1 cellular context compared by ENCODE assay signal in genomic region chr1:39183503-39184353, GRCh38.
A peak's percentile ranks its signal among the peaks of the same experiment; 100 is the strongest.
TF ChIP-seq lines count a peak whose summit lies in the region.

No MANE protein-coding gene starts in this region.

TF ChIP-seq in HepG2, 621 proteins besides CTCF, POLR2A, EP300 and RAD21 (continued from another document):
- no peak for TF ChIP-seq ZBTB40 (IDR thresholded peaks at IDR 0.05)
- TF ChIP-seq ZBTB40 (CRISPR knock-in tag; IDR thresholded peaks at IDR 0.05), result no peak
- TF ChIP-seq ZNF646 (CRISPR knock-in tag; IDR thresholded peaks at IDR 0.05), result no peak
- no peak for TF ChIP-seq HNRNPK (IDR thresholded peaks at IDR 0.05; ENCODE audit: low read depth, low read length, poor library complexity, severe bottlenecking)
- no peak for TF ChIP-seq ZNF569 (CRISPR knock-in tag; IDR thresholded peaks at IDR 0.05; ENCODE audit: borderline replicate concordance)
- no peak for TF ChIP-seq IRF1 (CRISPR knock-in tag; IDR thresholded peaks at IDR 0.05; ENCODE audit: low read depth)
- peak; percentile 65; the same call in 1 of the 2 replicates for TF ChIP-seq FOSL1 (CRISPR knock-in tag; IDR thresholded peaks at IDR 0.05; ENCODE audit: borderline replicate concordance)
- peak; percentile 54; the same call in 1 of the 2 replicates for TF ChIP-seq ZBTB33 (CRISPR knock-in tag; IDR thresholded peaks at IDR 0.05)
- TF ChIP-seq ZNF280D (CRISPR knock-in tag; IDR thresholded peaks at IDR 0.05), result no peak
- TF ChIP-seq SMC3 (IDR thresholded peaks at IDR 0.05; ENCODE audit: low read length), result peak; percentile 65; the same call in 1 of the 2 replicates
- no peak for TF ChIP-seq ZNF670 (CRISPR knock-in tag; IDR thresholded peaks at IDR 0.05; ENCODE audit: borderline replicate concordance)
- peak; percentile 96 for TF ChIP-seq FOSL2 (CRISPR knock-in tag; IDR thresholded peaks at IDR 0.05)
- TF ChIP-seq MZF1 (CRISPR knock-in tag; IDR thresholded peaks at IDR 0.05; ENCODE audit: borderline replicate concordance), result no peak
- TF ChIP-seq ELF3 (CRISPR knock-in tag; IDR thresholded peaks at IDR 0.05), result 0 out of 2 replicates have a peak, but pooled peaks have one; percentile 45
- TF ChIP-seq GATAD1 (CRISPR knock-in tag; IDR thresholded peaks at IDR 0.05), result no peak
